Comparison of ENCODE assay signal across 1 cellular context in the genomic region with DNA sequence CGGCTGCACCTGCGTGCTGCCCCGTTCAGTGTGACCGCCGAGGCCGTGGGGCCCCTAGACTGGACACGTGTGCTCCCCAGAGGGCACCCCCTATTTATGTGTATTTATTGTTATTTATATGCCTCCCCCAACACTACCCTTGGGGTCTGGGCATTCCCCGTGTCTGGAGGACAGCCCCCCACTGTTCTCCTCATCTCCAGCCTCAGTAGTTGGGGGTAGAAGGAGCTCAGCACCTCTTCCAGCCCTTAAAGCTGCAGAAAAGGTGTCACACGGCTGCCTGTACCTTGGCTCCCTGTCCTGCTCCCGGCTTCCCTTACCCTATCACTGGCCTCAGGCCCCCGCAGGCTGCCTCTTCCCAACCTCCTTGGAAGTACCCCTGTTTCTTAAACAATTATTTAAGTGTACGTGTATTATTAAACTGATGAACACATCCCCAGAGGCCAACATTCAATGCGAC.
TF ChIP-seq lines count a peak whose summit lies in the region.

No MANE protein-coding gene starts in this region.

TF ChIP-seq in H1, 55 proteins besides CTCF, POLR2A, EP300 and RAD21:
- TF ChIP-seq RBBP5 (IDR thresholded peaks at IDR 0.05; ENCODE audit: borderline replicate concordance, low read depth, low read length), result no peak
- TF ChIP-seq, protein P1, sequence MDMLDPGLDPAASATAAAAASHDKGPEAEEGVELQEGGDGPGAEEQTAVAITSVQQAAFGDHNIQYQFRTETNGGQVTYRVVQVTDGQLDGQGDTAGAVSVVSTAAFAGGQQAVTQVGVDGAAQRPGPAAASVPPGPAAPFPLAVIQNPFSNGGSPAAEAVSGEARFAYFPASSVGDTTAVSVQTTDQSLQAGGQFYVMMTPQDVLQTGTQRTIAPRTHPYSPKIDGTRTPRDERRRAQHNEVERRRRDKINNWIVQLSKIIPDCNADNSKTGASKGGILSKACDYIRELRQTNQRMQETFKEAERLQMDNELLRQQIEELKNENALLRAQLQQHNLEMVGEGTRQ (IDR thresholded peaks at IDR 0.05; ENCODE audit: low read length), result no peak
- no peak for TF ChIP-seq SIN3A (conservative IDR thresholded peaks at IDR 0.05 in 1 of 2, IDR thresholded peaks at IDR 0.05 in 1 of 2; ENCODE audit: low read depth in 1 of 2, low read length in 2 of 2)
- no peak for TF ChIP-seq RFX5 (IDR thresholded peaks at IDR 0.05; ENCODE audit: borderline replicate concordance, low read depth, low read length)
- no peak for TF ChIP-seq CREB1 (IDR thresholded peaks at IDR 0.05)
- no peak for TF ChIP-seq CBX5 (IDR thresholded peaks at IDR 0.05; ENCODE audit: low read depth, low read length)
- TF ChIP-seq SIX5 (IDR thresholded peaks at IDR 0.05; ENCODE audit: low read depth, low read length), result no peak
- no peak for TF ChIP-seq CBX8 (IDR thresholded peaks at IDR 0.05; ENCODE audit: borderline replicate concordance, low read depth, low read length)
- TF ChIP-seq EGR1 (IDR thresholded peaks at IDR 0.05; ENCODE audit: borderline replicate concordance, low read depth, low read length), result no peak
- TF ChIP-seq FOSL1 (IDR thresholded peaks at IDR 0.05; ENCODE audit: insufficient read depth, low read depth, low read length), result no peak
TF ChIP-seq in H1: peak in this region for 0.
